In the genomic region with DNA sequence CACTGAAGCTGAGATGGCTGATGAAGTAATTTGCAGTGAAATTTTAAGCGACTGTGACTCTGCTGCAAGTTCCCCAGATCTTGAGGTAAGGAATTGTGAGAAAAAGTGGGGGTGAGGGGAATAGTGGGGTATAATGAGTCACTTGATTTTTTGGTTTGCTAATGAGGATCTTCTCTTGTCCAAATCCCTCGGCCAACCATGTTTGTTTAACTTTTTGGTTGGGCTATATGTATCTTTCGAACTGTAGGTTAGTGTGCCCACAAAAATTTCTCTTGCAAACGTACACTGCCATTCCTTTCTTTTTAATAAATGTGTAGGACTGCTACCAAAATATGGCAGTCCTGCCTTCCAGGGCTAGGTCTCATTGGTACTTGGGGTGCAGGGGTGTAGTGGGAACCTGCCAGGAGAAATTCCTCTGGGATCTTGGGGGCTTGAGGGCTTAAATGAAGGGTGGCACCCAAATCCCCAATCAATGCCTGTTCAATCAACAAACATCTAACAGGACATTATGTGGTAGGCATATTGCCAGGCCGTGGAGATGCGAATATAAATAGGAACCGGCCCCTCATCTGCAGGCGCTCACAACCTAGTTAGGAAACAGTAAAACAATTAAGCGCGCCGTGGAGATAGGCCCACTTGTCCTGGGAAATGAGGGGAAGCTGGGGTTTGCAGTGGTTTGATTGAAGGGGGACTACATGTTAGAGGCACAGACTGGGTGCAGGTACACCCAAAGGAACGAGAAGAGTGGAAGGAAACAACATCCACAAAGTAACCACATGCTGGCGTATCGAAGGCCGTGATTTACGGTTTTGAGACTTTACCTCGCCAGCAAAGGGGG, we compare ENCODE assay signal across 1 cellular context.
TF ChIP-seq lines count a peak whose summit lies in the region.

No MANE protein-coding gene starts in this region.

TF ChIP-seq in H1, 55 proteins besides CTCF, POLR2A, EP300 and RAD21:
- no peak for TF ChIP-seq ASH2L (IDR thresholded peaks at IDR 0.05; ENCODE audit: low read length)
- no peak for TF ChIP-seq TAF1 (IDR thresholded peaks at IDR 0.05; ENCODE audit: low read depth, low read length)
- no peak for TF ChIP-seq GABPA (IDR thresholded peaks at IDR 0.05; ENCODE audit: borderline replicate concordance, insufficient read depth, low read length)
- TF ChIP-seq TEAD4 (IDR thresholded peaks at IDR 0.05; ENCODE audit: low read depth, low read length), result no peak
- no peak for TF ChIP-seq RBBP5 (IDR thresholded peaks at IDR 0.05; ENCODE audit: borderline replicate concordance, low read depth, low read length)
- TF ChIP-seq MAFK (IDR thresholded peaks at IDR 0.05; ENCODE audit: low read depth, low read length), result no peak
- TF ChIP-seq NRF1 (IDR thresholded peaks at IDR 0.05; ENCODE audit: low read depth, low read length), result no peak
- TF ChIP-seq SP2 (IDR thresholded peaks at IDR 0.05; ENCODE audit: low read length), result no peak
- TF ChIP-seq, protein P1, sequence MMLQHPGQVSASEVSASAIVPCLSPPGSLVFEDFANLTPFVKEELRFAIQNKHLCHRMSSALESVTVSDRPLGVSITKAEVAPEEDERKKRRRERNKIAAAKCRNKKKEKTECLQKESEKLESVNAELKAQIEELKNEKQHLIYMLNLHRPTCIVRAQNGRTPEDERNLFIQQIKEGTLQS (IDR thresholded peaks at IDR 0.05; ENCODE audit: insufficient read depth, low read depth, low read length), result no peak
- TF ChIP-seq CTBP2 (IDR thresholded peaks at IDR 0.05; ENCODE audit: borderline replicate concordance, insufficient read depth, insufficient read length, low read length), result no peak
- TF ChIP-seq, protein P2, sequence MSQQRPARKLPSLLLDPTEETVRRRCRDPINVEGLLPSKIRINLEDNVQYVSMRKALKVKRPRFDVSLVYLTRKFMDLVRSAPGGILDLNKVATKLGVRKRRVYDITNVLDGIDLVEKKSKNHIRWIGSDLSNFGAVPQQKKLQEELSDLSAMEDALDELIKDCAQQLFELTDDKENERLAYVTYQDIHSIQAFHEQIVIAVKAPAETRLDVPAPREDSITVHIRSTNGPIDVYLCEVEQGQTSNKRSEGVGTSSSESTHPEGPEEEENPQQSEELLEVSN (IDR thresholded peaks at IDR 0.05), result no peak
- no peak for TF ChIP-seq BACH1 (IDR thresholded peaks at IDR 0.05; ENCODE audit: low read length)
- TF ChIP-seq, protein P3, sequence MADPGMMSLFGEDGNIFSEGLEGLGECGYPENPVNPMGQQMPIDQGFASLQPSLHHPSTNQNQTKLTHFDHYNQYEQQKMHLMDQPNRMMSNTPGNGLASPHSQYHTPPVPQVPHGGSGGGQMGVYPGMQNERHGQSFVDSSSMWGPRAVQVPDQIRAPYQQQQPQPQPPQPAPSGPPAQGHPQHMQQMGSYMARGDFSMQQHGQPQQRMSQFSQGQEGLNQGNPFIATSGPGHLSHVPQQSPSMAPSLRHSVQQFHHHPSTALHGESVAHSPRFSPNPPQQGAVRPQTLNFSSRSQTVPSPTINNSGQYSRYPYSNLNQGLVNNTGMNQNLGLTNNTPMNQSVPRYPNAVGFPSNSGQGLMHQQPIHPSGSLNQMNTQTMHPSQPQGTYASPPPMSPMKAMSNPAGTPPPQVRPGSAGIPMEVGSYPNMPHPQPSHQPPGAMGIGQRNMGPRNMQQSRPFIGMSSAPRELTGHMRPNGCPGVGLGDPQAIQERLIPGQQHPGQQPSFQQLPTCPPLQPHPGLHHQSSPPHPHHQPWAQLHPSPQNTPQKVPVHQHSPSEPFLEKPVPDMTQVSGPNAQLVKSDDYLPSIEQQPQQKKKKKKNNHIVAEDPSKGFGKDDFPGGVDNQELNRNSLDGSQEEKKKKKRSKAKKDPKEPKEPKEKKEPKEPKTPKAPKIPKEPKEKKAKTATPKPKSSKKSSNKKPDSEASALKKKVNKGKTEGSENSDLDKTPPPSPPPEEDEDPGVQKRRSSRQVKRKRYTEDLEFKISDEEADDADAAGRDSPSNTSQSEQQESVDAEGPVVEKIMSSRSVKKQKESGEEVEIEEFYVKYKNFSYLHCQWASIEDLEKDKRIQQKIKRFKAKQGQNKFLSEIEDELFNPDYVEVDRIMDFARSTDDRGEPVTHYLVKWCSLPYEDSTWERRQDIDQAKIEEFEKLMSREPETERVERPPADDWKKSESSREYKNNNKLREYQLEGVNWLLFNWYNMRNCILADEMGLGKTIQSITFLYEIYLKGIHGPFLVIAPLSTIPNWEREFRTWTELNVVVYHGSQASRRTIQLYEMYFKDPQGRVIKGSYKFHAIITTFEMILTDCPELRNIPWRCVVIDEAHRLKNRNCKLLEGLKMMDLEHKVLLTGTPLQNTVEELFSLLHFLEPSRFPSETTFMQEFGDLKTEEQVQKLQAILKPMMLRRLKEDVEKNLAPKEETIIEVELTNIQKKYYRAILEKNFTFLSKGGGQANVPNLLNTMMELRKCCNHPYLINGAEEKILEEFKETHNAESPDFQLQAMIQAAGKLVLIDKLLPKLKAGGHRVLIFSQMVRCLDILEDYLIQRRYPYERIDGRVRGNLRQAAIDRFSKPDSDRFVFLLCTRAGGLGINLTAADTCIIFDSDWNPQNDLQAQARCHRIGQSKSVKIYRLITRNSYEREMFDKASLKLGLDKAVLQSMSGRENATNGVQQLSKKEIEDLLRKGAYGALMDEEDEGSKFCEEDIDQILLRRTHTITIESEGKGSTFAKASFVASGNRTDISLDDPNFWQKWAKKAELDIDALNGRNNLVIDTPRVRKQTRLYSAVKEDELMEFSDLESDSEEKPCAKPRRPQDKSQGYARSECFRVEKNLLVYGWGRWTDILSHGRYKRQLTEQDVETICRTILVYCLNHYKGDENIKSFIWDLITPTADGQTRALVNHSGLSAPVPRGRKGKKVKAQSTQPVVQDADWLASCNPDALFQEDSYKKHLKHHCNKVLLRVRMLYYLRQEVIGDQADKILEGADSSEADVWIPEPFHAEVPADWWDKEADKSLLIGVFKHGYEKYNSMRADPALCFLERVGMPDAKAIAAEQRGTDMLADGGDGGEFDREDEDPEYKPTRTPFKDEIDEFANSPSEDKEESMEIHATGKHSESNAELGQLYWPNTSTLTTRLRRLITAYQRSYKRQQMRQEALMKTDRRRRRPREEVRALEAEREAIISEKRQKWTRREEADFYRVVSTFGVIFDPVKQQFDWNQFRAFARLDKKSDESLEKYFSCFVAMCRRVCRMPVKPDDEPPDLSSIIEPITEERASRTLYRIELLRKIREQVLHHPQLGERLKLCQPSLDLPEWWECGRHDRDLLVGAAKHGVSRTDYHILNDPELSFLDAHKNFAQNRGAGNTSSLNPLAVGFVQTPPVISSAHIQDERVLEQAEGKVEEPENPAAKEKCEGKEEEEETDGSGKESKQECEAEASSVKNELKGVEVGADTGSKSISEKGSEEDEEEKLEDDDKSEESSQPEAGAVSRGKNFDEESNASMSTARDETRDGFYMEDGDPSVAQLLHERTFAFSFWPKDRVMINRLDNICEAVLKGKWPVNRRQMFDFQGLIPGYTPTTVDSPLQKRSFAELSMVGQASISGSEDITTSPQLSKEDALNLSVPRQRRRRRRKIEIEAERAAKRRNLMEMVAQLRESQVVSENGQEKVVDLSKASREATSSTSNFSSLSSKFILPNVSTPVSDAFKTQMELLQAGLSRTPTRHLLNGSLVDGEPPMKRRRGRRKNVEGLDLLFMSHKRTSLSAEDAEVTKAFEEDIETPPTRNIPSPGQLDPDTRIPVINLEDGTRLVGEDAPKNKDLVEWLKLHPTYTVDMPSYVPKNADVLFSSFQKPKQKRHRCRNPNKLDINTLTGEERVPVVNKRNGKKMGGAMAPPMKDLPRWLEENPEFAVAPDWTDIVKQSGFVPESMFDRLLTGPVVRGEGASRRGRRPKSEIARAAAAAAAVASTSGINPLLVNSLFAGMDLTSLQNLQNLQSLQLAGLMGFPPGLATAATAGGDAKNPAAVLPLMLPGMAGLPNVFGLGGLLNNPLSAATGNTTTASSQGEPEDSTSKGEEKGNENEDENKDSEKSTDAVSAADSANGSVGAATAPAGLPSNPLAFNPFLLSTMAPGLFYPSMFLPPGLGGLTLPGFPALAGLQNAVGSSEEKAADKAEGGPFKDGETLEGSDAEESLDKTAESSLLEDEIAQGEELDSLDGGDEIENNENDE (IDR thresholded peaks at IDR 0.05; ENCODE audit: insufficient replicate concordance, low read length), result no peak
- TF ChIP-seq RXRA (IDR thresholded peaks at IDR 0.05; ENCODE audit: insufficient read depth, low read depth, low read length), result no peak
- no peak for TF ChIP-seq SP1 (IDR thresholded peaks at IDR 0.05; ENCODE audit: low read depth, low read length)
- TF ChIP-seq, protein P4, sequence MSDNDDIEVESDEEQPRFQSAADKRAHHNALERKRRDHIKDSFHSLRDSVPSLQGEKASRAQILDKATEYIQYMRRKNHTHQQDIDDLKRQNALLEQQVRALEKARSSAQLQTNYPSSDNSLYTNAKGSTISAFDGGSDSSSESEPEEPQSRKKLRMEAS (IDR thresholded peaks at IDR 0.05), result no peak
- TF ChIP-seq BCL11A (IDR thresholded peaks at IDR 0.05; ENCODE audit: low read depth in 2 of 2, low read length in 2 of 2), result no peak
TF ChIP-seq in H1: peak in this region for 0.
